8 cellular contexts compared by ENCODE assay signal in genomic region chr5:170632985-170633234, GRCh38.
DNase-seq lines count a peak whose midpoint lies in the region; ATAC-seq and TF ChIP-seq lines count a peak whose summit lies in the region.

No MANE protein-coding gene starts in this region.

- H3K36me3 Mint-ChIP-seq in activated T-cell treated with anti-CD3 and anti-CD28 coated beads, Interleukin-2, amount 50 U/mL, for 24 hours (ENCODE audit: low read depth): no peaks in the 10 kb centered on the region

- peak overlapping the region; percentile 64 for H3K4me3 ChIP-seq in Karpas-422 (ENCODE audit: low read length)
- peak overlapping the region; percentile 42 for H3K4me3 ChIP-seq in fibroblast of villous mesenchyme (ENCODE audit: low read depth, low read length)
- peak overlapping the region in 2 of 4 donors; percentile 6 to 25 for H3K4me3 ChIP-seq in transverse colon

- intact Hi-C loops in transverse colon (cut with DNase I; ENCODE audit: low total_unique reads): loop anchor here (1.0 kb wide), 1 partner anchor 198 kb away; no protein-coding TSS in a partner anchor

- TF ChIP-seq CTCF in fibroblast of villous mesenchyme (IDR thresholded peaks at IDR 0.05; ENCODE audit: insufficient read depth, low read depth, low read length): peak; percentile 95
- peak in 2 of 3 donors; percentile 65 to 88 for TF ChIP-seq CTCF in omental fat pad (IDR thresholded peaks at IDR 0.05)
- peak; percentile 87 to 97 (median 93) for TF ChIP-seq CTCF in transverse colon (IDR thresholded peaks at IDR 0.05)

- no peaks in the 10 kb centered on the region for H3K79me2 ChIP-seq in Karpas-422 (ENCODE audit: low read length)

- H4K20me1 ChIP-seq in Karpas-422 (ENCODE audit: insufficient read depth, low read depth, low read length): no peaks in the 10 kb centered on the region

- H3K27me3 ChIP-seq in Karpas-422 (ENCODE audit: low read length): no peaks in the 10 kb centered on the region
- H3K27me3 ChIP-seq in transverse colon: no peaks in the 10 kb centered on the region

- peak overlapping the region; percentile 56 for H3K4me3 Mint-ChIP-seq in activated T-cell treated with anti-CD3 and anti-CD28 coated beads, Interleukin-2, amount 50 U/mL, for 24 hours

- no peak for TF ChIP-seq EP300 in transverse colon (IDR thresholded peaks at IDR 0.05; ENCODE audit: low read depth)

- no peaks in the 10 kb centered on the region for H3K36me3 ChIP-seq in Karpas-422 (ENCODE audit: insufficient read depth, low read length)
- H3K36me3 ChIP-seq in transverse colon: no peaks in the 10 kb centered on the region

- peak; percentile 88 for DNase-seq in Karpas-422
- DNase-seq in activated T-cell treated with anti-CD3 and anti-CD28 coated beads, Interleukin-2, amount 50 U/mL, for 24 hours: peak; percentile 80
- DNase-seq in fibroblast of villous mesenchyme (ENCODE audit: low read depth): no peak
- no peak for DNase-seq in omental fat pad (ENCODE audit: low spot score)
- peak; percentile 45 for DNase-seq in transverse colon
- DNase-seq in NCI-H1092 (lab: John Stamatoyannopoulos, UW): no peak

- H3K9ac ChIP-seq in Karpas-422 (ENCODE audit: low read length): peak overlapping the region; percentile 49

- in situ Hi-C loops in transverse colon (cut with MboI; ENCODE audit: low pct_ligation_motif_present in 1 of 4, low pct_unique_long_range_greater_than_20kb in 1 of 4, low sequenced_read_pairs in 3 of 4): no loop called here

- H3K4me1 ChIP-seq in Karpas-422 (ENCODE audit: low read length): peaks cover 13% of the 10 kb centered on the region
- H3K4me1 ChIP-seq in transverse colon: peaks cover 0 to 19% (median 12%) of the 10 kb centered on the region in 4 donors

- WGBS in transverse colon (ENCODE audit: low coverage in 1 of 2), 2 donors: 1% methylated on average over 12 of the region's 12 CpGs; no CpG with 5 or more reads in 1 of the 2 donors

- TF ChIP-seq POLR2A in transverse colon (IDR thresholded peaks at IDR 0.05): no peak

- ATAC-seq in GM18909 (IDR thresholded peaks at IDR 0.05; ENCODE audit: poor library complexity, unreplicated experiment): peak; percentile 53
- peak; percentile 75 for ATAC-seq in omental fat pad (ENCODE audit: low FRiP score)
- no peak for ATAC-seq in HG03378 (IDR thresholded peaks at IDR 0.05; ENCODE audit: unreplicated experiment)

- peak overlapping the region; percentile 70 for H3K4me2 ChIP-seq in Karpas-422 (ENCODE audit: low read depth, low read length, poor library complexity, severe bottlenecking)

- H3K27ac ChIP-seq in Karpas-422 (ENCODE audit: low read length) (no peak overlapping the region), transverse colon (peak overlapping the region; percentile 69 to 89 (median 78))

- H3K9me3 ChIP-seq in Karpas-422 (ENCODE audit: low read length) (no peaks in the 10 kb centered on the region), transverse colon (no peaks in the 10 kb centered on the region)

- H3K9me2 ChIP-seq in Karpas-422 (replicated peaks; ENCODE audit: insufficient read depth, low read length): no peaks in the 10 kb centered on the region

- H3K27me3 Mint-ChIP-seq in activated T-cell treated with anti-CD3 and anti-CD28 coated beads, Interleukin-2, amount 50 U/mL, for 24 hours: peaks cover 13% of the 10 kb centered on the region

- no peak overlapping the region for H3K27ac Mint-ChIP-seq in activated T-cell treated with anti-CD3 and anti-CD28 coated beads, Interleukin-2, amount 50 U/mL, for 24 hours

- H2AFZ ChIP-seq in Karpas-422 (ENCODE audit: low read length): 0 out of 2 replicates have a peak overlapping the region, but pooled peaks have one; percentile 62

- H3K9me3 Mint-ChIP-seq in activated T-cell treated with anti-CD3 and anti-CD28 coated beads, Interleukin-2, amount 50 U/mL, for 24 hours: no peaks in the 10 kb centered on the region

- H3K4me1 Mint-ChIP-seq in activated T-cell treated with anti-CD3 and anti-CD28 coated beads, Interleukin-2, amount 50 U/mL, for 24 hours (ENCODE audit: low read depth): peaks cover 18% of the 10 kb centered on the region

Comparison
In these comparisons a context has a peak if more than half of its experiments do, and no peak if none do; other contexts are left out.
1. DNase-seq: peak in Karpas-422 (single experiment), activated T-cell treated with anti-CD3 and anti-CD28 coated beads, Interleukin-2, amount 50 U/mL, for 24 hours (single experiment) and transverse colon (single experiment); none in fibroblast of villous mesenchyme (single experiment), omental fat pad (single experiment) and NCI-H1092 (single experiment).
2. Peak in every context shown above with its lines, with median percentiles within 50 percentile points of each other: CTCF ChIP-seq.